ENCODE assay signal across 8 cellular contexts in the genomic region with DNA sequence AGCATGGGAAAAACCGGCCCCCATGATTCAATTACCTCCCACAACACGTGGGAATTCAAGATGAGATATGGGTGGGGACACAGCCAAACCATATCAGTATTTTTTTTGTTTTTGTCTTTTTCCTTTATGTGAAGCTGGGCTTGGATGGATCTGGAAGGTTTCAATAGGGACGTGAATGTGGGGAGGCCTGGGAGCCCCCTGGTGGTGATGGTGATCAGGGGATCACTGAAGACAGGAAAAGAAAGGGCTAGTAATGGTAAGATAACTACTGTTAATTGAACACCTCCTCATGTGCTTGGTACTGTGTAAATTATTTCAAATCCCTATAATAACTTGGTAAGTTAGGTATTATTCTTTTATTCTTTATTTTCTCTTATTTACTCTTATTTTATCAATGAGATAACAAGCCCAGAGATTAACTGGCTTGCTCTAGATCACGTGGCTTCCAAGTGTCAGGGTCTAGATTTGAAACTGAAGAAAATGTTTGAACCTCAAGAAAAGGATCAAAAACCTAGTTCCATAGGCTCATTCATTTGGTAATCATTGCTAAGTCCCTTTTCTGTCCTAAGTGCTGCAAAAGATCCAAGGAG.
DNase-seq lines count a peak whose midpoint lies in the region; ATAC-seq and TF ChIP-seq lines count a peak whose summit lies in the region.

No MANE protein-coding gene starts in this region.

- DNase-seq in AG04449 (ENCODE audit: low read depth, low spot score) (no peak), GM10266 (ENCODE audit: extremely low spot score) (no peak), Peyer's patch (peak in 1 of 3 donors; percentile 65), esophagus squamous epithelium (lab: John Stamatoyannopoulos, UW) (no peak), prostate gland (ENCODE audit: low spot score) (peak; percentile 33), T-cell (no peak), glomerular visceral epithelial cell (ENCODE audit: extremely low spot score) (no peak)

- H3K4me3 Mint-ChIP-seq in T-cell = no peak overlapping the region

- H3K9me3 Mint-ChIP-seq in T-cell = no peaks in the 10 kb centered on the region

- no peaks in the 10 kb centered on the region for H3K36me3 Mint-ChIP-seq in T-cell

- intact Hi-C loops in esophagus squamous epithelium (cut with DNase I) = no loop called here
- intact Hi-C loops in prostate gland (cut with DNase I) = loop anchor here (2.0 to 10.0 kb wide), 2 partner anchors 282 to 430 kb away; no protein-coding TSS in a partner anchor

- H3K36me3 ChIP-seq in Peyer's patch (no peaks in the 10 kb centered on the region), esophagus squamous epithelium (no peaks in the 10 kb centered on the region), prostate gland (no peaks in the 10 kb centered on the region)

- no peaks in the 10 kb centered on the region for H3K27me3 Mint-ChIP-seq in T-cell

- 77 to 78% methylated on average over 4 of the region's 4 CpGs for WGBS in esophagus squamous epithelium, 2 donors
- WGBS in prostate gland = 90% methylated on average over 4 of the region's 4 CpGs

- no peaks in the 10 kb centered on the region for H3K4me1 ChIP-seq in Peyer's patch
- peaks cover 0 to 15% (median 0%) of the 10 kb centered on the region in 3 donors for H3K4me1 ChIP-seq in esophagus squamous epithelium
- no peaks in the 10 kb centered on the region for H3K4me1 ChIP-seq in prostate gland (replicated peaks)

- ATAC-seq in T-cell (replicated peaks in 1 of 4) (no peak), HG02970 (IDR thresholded peaks at IDR 0.05; ENCODE audit: low FRiP score, unreplicated experiment) (no peak)

- no peaks in the 10 kb centered on the region for H3K27me3 ChIP-seq in Peyer's patch
- H3K27me3 ChIP-seq in esophagus squamous epithelium = no peaks in the 10 kb centered on the region
- no peaks in the 10 kb centered on the region for H3K27me3 ChIP-seq in prostate gland (replicated peaks; ENCODE audit: insufficient read depth)

- POLR2A ChIA-PET in AG04449 (lab: Yijun Ruan, JAX) (no interaction called here), T-cell (lab: Charles Lee) (no interaction called here)

- H3K9me3 ChIP-seq in Peyer's patch (no peaks in the 10 kb centered on the region), esophagus squamous epithelium (no peaks in the 10 kb centered on the region), prostate gland (no peaks in the 10 kb centered on the region)

- no peak overlapping the region for H3K4me3 ChIP-seq in AG04449 (ENCODE audit: low read depth, low read length)
- no peak overlapping the region for H3K4me3 ChIP-seq in Peyer's patch
- no peak overlapping the region for H3K4me3 ChIP-seq in esophagus squamous epithelium
- H3K4me3 ChIP-seq in prostate gland = no peak overlapping the region

- H3K27ac Mint-ChIP-seq in T-cell = no peak overlapping the region

- no peak for TF ChIP-seq POLR2A in Peyer's patch (IDR thresholded peaks at IDR 0.05)
- no peak for TF ChIP-seq POLR2A in esophagus squamous epithelium (IDR thresholded peaks at IDR 0.05)
- TF ChIP-seq POLR2A in prostate gland (IDR thresholded peaks at IDR 0.05) = no peak

- no peaks in the 10 kb centered on the region for H3K4me1 Mint-ChIP-seq in T-cell

- CTCF ChIA-PET in AG04449 (lab: Yijun Ruan, JAX) = interaction anchor here (1.0 to 2.6 kb wide), 3 partner anchors 11 to 431 kb away, joined by 3 to 24 read pairs (median 12); no protein-coding TSS in a partner anchor
- CTCF ChIA-PET in T-cell (lab: Charles Lee) = interaction anchor here in 1 of 2 donors (2.2 kb wide), 1 partner anchor 430 kb away, joined by 15 read pairs; no protein-coding TSS in a partner anchor

- peak; percentile 52 for TF ChIP-seq CTCF in AG04449 (IDR thresholded peaks at IDR 0.05; ENCODE audit: insufficient read depth, low read length, missing control alignments)
- TF ChIP-seq CTCF in GM10266 (IDR thresholded peaks at IDR 0.05; ENCODE audit: control insufficient read depth, insufficient read depth, low read depth, missing control alignments) = peak; percentile 44
- peak in 4 of 6 experiments; percentile 45 to 52 (median 48) for TF ChIP-seq CTCF in Peyer's patch (IDR thresholded peaks at IDR 0.05)
- peak in 5 of 6 experiments; percentile 32 to 46 (median 45) for TF ChIP-seq CTCF in esophagus squamous epithelium (IDR thresholded peaks at IDR 0.05)
- TF ChIP-seq CTCF in prostate gland (IDR thresholded peaks at IDR 0.05) = peak in 3 of 4 experiments; percentile 52 to 58 (median 57)

- no peak overlapping the region for H3K27ac ChIP-seq in Peyer's patch
- no peak overlapping the region for H3K27ac ChIP-seq in esophagus squamous epithelium
- H3K27ac ChIP-seq in prostate gland = no peak overlapping the region
